Comparison of ENCODE assay signal across 8 cellular contexts in genomic region chr9:38417003-38417965, GRCh38. TPM values are rescaled to one million over a fixed set of nuclear protein-coding genes. Genes with fewer than 3 reads are reported as not detected.
DNase-seq lines count a peak whose midpoint lies in the region; ATAC-seq, FAIRE-seq and TF ChIP-seq lines count a peak whose summit lies in the region.

No MANE protein-coding gene starts in this region.

- H3K27ac Mint-ChIP-seq in HFFc6 = no peak overlapping the region

- no peaks in the 10 kb centered on the region for H3K4me1 Mint-ChIP-seq in HFFc6 (ENCODE audit: low read depth)

- no peak for ATAC-seq in GM18517 (IDR thresholded peaks at IDR 0.05; ENCODE audit: unreplicated experiment)

- peaks cover 3 to 57% of the 10 kb centered on the region in 2 experiments; a peak in 1 of 4 replicates for H3K4me1 ChIP-seq in SK-N-SH (ENCODE audit: control insufficient read depth in 1 of 2, insufficient read depth in 2 of 2, low read depth in 1 of 2, low read length in 1 of 2)

- no peaks in the 10 kb centered on the region for H4K20me1 ChIP-seq in SK-N-SH (ENCODE audit: insufficient read depth)

- TF ChIP-seq CTCF in HFFc6 (IDR thresholded peaks at IDR 0.05) (peak; percentile 81), SK-N-SH (IDR thresholded peaks at IDR 0.05) (peak; percentile 65), fibroblast of mammary gland (conservative IDR thresholded peaks at IDR 0.05; ENCODE audit: control insufficient read depth, insufficient read depth, low read depth, low read length) (peak; percentile 62)

- H3K9me3 ChIP-seq in SK-N-SH = no peaks in the 10 kb centered on the region

- no peaks in the 10 kb centered on the region for H3F3A ChIP-seq in SK-N-SH (replicated peaks; ENCODE audit: insufficient read depth)

- no peaks in the 10 kb centered on the region for H3K36me3 Mint-ChIP-seq in HFFc6 (ENCODE audit: low read depth)

- H3K9me2 ChIP-seq in SK-N-SH = no peaks in the 10 kb centered on the region

- no peaks in the 10 kb centered on the region for H3K36me3 ChIP-seq in SK-N-SH (replicated peaks in 1 of 2; ENCODE audit: control insufficient read depth in 1 of 2, insufficient read depth in 2 of 2, low read length in 1 of 2)

- no peaks in the 10 kb centered on the region for H3K79me2 ChIP-seq in SK-N-SH (ENCODE audit: insufficient read depth)

- H3K27ac ChIP-seq in SK-N-SH (ENCODE audit: low read depth in 2 of 2, low read length in 1 of 2) = peak overlapping the region in 1 of 2 experiments; percentile 52; a peak in 2 of 4 replicates

- H3K27me3 ChIP-seq in SK-N-SH (ENCODE audit: insufficient read depth) = peaks cover 17% of the 10 kb centered on the region

- 66% methylated on average over 8 of the region's 8 CpGs for WGBS in SK-N-SH (ENCODE audit: low lambda C conversion rate)

- peaks cover 69% of the 10 kb centered on the region for H3K27me3 Mint-ChIP-seq in HFFc6 (ENCODE audit: insufficient read depth)

- no peak overlapping the region for H3K9ac ChIP-seq in SK-N-SH

- H2AFZ ChIP-seq in SK-N-SH (ENCODE audit: low read depth) = no peak overlapping the region

- no peak for TF ChIP-seq EP300 in SK-N-SH (IDR thresholded peaks at IDR 0.05; ENCODE audit: borderline replicate concordance in 1 of 2, low read depth in 1 of 2, low read length in 1 of 2)

- POLR2A ChIA-PET in SK-N-SH (lab: Yijun Ruan, JAX) = no interaction called here

- peak; percentile 8 for DNase-seq in DMS153 (lab: John Stamatoyannopoulos, UW)
- DNase-seq in DMS153 treated with DMSO at 0.1 percent for 48 hours (lab: John Stamatoyannopoulos, UW; ENCODE audit: unreplicated experiment) = no peak
- no peak for DNase-seq in HFFc6
- DNase-seq in SK-N-SH = peak; percentile 68
- DNase-seq in fibroblast of mammary gland (ENCODE audit: low read depth) = peak; percentile 13
- DNase-seq in stimulated activated CD8-positive, alpha-beta memory T cell treated with anti-CD3 and anti-CD28 coated beads, Interleukin-4, amount 100 ng/mL, for 48 hours = peak; percentile 76
- DNase-seq in GM19239 (ENCODE audit: insufficient read length, low spot score) = no peak

- CTCF ChIA-PET in SK-N-SH (lab: Yijun Ruan, JAX) = interaction anchor here (0.6 to 10.2 kb wide), 23 partner anchors 8 to 544 kb away, joined by 3 to 93 read pairs (median 3); partner anchors contain the start of gene ALDH1B1

- H3K4me3 Mint-ChIP-seq in HFFc6 = no peak overlapping the region

- peak; percentile 54 for TF ChIP-seq RAD21 in SK-N-SH (IDR thresholded peaks at IDR 0.05; ENCODE audit: low read length)

- H3K9me3 Mint-ChIP-seq in HFFc6 = no peaks in the 10 kb centered on the region

- H3K4me2 ChIP-seq in SK-N-SH = no peak overlapping the region

- H3K4me3 ChIP-seq in SK-N-SH (ENCODE audit: low read depth in 2 of 2, low read length in 1 of 2) (no peak overlapping the region; a peak in 1 of 4 replicates), fibroblast of mammary gland (ENCODE audit: control insufficient read depth, low read depth, low read length) (no peak overlapping the region)

- FAIRE-seq in GM19239 (lab: Jason Lieb, UNC) = no peak

TF ChIP-seq in SK-N-SH, 30 proteins besides CTCF, POLR2A, EP300 and RAD21:
- TF ChIP-seq, protein P1, sequence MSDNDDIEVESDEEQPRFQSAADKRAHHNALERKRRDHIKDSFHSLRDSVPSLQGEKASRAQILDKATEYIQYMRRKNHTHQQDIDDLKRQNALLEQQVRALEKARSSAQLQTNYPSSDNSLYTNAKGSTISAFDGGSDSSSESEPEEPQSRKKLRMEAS (IDR thresholded peaks at IDR 0.05; ENCODE audit: low read depth) = no peak
- TF ChIP-seq SMC3 (IDR thresholded peaks at IDR 0.05; ENCODE audit: low read depth, low read length) (peak; percentile 22; the same call in 1 of the 2 replicates), FOXM1 (IDR thresholded peaks at IDR 0.05; ENCODE audit: low read depth) (no peak), GATA2 (CRISPR knock-in tag; IDR thresholded peaks at IDR 0.05) (peak; percentile 58)

RNA-seq across cellular contexts. Expression of gene IGFBPL1, which starts 7.0 kb away (rescaled TPM):
- total RNA-seq in HFFc6 (2021; fragmentation: NEBNext Ultra II Directional; extraction: Animal tissue kit (Norgen Biotek cat#: 25700)) = not detected
- polyA plus RNA-seq in SK-N-SH (2012; rRNA removed) = 0.41 and 1.5 TPM in 2 replicates
- polyA plus RNA-seq in SK-N-SH (2012; cell fraction: cytosol; rRNA removed) = 0.63 and 1.5 TPM in 2 replicates
- 0.07 and 0.19 TPM in 2 replicates for polyA plus RNA-seq in SK-N-SH (2012; cell fraction: nucleus; rRNA removed)

RNA-seq across cellular contexts. Expression of gene ALDH1B1, which starts 24.8 kb away (rescaled TPM):
- total RNA-seq in HFFc6 (2021; fragmentation: NEBNext Ultra II Directional; extraction: Animal tissue kit (Norgen Biotek cat#: 25700)) = 10 to 100 TPM; 34.5 to 42.0 (median 37.2) TPM
- polyA plus RNA-seq in SK-N-SH (2012; rRNA removed) = 16.5 and 18.4 TPM in 2 replicates
- 13.5 and 17.5 TPM in 2 replicates for polyA plus RNA-seq in SK-N-SH (2012; cell fraction: cytosol; rRNA removed)
- 5.5 and 8.1 TPM in 2 replicates for polyA plus RNA-seq in SK-N-SH (2012; cell fraction: nucleus; rRNA removed)

Comparison
In these comparisons a context has a peak if more than half of its experiments do, and no peak if none do; other contexts are left out.
1. DNase-seq: peak in DMS153 (single experiment), SK-N-SH (single experiment), fibroblast of mammary gland (single experiment) and stimulated activated CD8-positive, alpha-beta memory T cell treated with anti-CD3 and anti-CD28 coated beads, Interleukin-4, amount 100 ng/mL, for 48 hours (single experiment); none in DMS153 treated with DMSO at 0.1 percent for 48 hours (single experiment), HFFc6 (single experiment) and GM19239 (single experiment).
2. Peak in every context shown above with its lines, with median percentiles within 50 percentile points of each other: CTCF ChIP-seq.